ENCODE assay signal across 7 cellular contexts in the genomic region with DNA sequence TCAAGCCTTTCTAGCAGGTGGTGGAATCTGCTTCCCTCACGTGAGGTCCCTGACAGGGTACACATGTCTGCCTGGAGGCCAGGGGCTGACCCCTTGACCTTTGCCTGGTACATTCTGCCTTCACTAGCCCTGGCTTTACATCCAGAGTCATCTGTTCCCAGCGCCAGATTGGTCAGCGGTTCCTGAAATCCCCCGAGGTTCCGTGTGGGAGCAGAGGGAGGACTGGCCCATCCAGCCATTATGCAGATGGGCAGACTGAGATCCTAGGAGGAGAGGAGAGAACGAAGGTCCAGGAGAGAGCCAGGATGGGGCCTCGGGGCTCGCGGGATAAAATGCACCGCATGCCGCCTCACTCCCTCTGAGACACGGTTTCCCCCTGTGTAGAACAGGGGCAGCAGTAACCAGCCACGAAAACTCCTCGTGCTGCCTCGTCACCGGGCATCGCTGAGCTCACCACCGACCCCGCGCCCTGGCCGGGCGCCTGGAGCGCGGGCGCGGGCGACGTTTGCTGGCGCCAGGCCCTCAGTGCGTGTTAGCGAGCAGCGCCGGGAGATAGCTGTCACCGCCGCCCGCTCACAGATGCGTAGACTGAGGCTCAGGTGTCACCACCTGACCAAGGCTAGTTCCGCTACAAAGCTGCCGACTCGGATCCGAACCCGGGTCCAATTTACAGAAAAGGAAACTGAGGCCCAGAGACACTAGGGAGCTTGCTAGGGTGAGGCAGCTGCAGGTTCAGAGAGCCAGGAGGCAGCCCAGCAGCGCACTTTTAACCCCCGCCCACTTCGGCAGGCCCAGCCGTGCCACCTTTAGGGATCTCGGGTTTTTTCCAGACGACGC. TPM values are rescaled to one million over a fixed set of nuclear protein-coding genes. Genes with fewer than 3 reads are reported as not detected.
DNase-seq lines count a peak whose midpoint lies in the region; ATAC-seq, FAIRE-seq and TF ChIP-seq lines count a peak whose summit lies in the region.

No MANE protein-coding gene starts in this region.

- H3K4me1 Mint-ChIP-seq in HFFc6 (ENCODE audit: low read depth) (peaks cover 68% of the 10 kb centered on the region), nephron (peaks cover 24% of the 10 kb centered on the region)

- H3K4me2 ChIP-seq in endothelial cell of umbilical vein (ENCODE audit: insufficient read depth, low read length) = peak overlapping the region; percentile 62

- H3K27me3 Mint-ChIP-seq in HFFc6 (ENCODE audit: insufficient read depth) = peaks cover 12% of the 10 kb centered on the region
- peaks cover 28% of the 10 kb centered on the region for H3K27me3 Mint-ChIP-seq in nephron (ENCODE audit: low read depth)

- DNase-seq in HFFc6 (peak; percentile 62), Panc1 (ENCODE audit: low read depth, low spot score) (no peak), endothelial cell of umbilical vein (ENCODE audit: low read depth, low spot score) (no peak), GOT3 (lab: John Stamatoyannopoulos, UW) (no peak), NCI-H2196 treated with DMSO at 0.1 percent for 48 hours (lab: John Stamatoyannopoulos, UW; ENCODE audit: unreplicated experiment) (no peak)

- H3K9ac ChIP-seq in endothelial cell of umbilical vein (replicated peaks; ENCODE audit: extremely low read depth, insufficient read depth, low read length) = peak overlapping the region; percentile 51

- ATAC-seq in GM18505 (IDR thresholded peaks at IDR 0.05; ENCODE audit: unreplicated experiment) (peak; percentile 7), Panc1 (peak; percentile 11)

- H3K36me3 Mint-ChIP-seq in HFFc6 (ENCODE audit: low read depth) (peaks cover 27% of the 10 kb centered on the region), nephron (ENCODE audit: low read depth) (no peaks in the 10 kb centered on the region)

- POLR2A ChIA-PET in Panc1 (lab: Charles Lee) (interaction anchor here (0.6 kb wide), 1 partner anchor 30 kb away, joined by 3 read pairs; no protein-coding TSS in a partner anchor), endothelial cell of umbilical vein (lab: Charles Lee) (no interaction called here)

- H3K9me3 ChIP-seq in Panc1 (ENCODE audit: control insufficient read depth, insufficient read depth, low read depth, low read length) (no peaks in the 10 kb centered on the region), endothelial cell of umbilical vein (replicated peaks; ENCODE audit: control insufficient read depth, insufficient read depth, low read length) (no peaks in the 10 kb centered on the region)

- H3K27ac Mint-ChIP-seq in HFFc6 = peak overlapping the region; percentile 97
- no peak overlapping the region for H3K27ac Mint-ChIP-seq in nephron

- in situ Hi-C loops in Panc1 (cut with HindIII; ENCODE audit: low pct_unique_long_range_greater_than_20kb, low sequenced_read_pairs) = no loop called here

- H3K9me3 Mint-ChIP-seq in HFFc6 = no peaks in the 10 kb centered on the region
- no peaks in the 10 kb centered on the region for H3K9me3 Mint-ChIP-seq in nephron

- H3K4me3 ChIP-seq in Panc1 (ENCODE audit: low read depth in 2 of 2, low read length in 2 of 2) = peak overlapping the region; percentile 61 to 75
- H3K4me3 ChIP-seq in endothelial cell of umbilical vein (replicated peaks in 1 of 3; ENCODE audit: insufficient read depth in 1 of 3, low read depth in 1 of 3, low read length in 3 of 3) = peak overlapping the region in 2 of 3 experiments; percentile 25 to 43

- H3K27ac ChIP-seq in Panc1 (ENCODE audit: low read length) (0 out of 2 replicates have a peak overlapping the region, but pooled peaks have one; percentile 39), endothelial cell of umbilical vein (ENCODE audit: insufficient read depth, low read depth, low read length) (peak overlapping the region; percentile 49)

- H3K27me3 ChIP-seq in Panc1 (ENCODE audit: control insufficient read depth, insufficient read depth, low read length) (no peaks in the 10 kb centered on the region), endothelial cell of umbilical vein (ENCODE audit: control insufficient read depth in 2 of 2, insufficient read depth in 2 of 2, low read length in 2 of 2) (no peaks in the 10 kb centered on the region)

- peaks cover 33% of the 10 kb centered on the region for H3K79me2 ChIP-seq in endothelial cell of umbilical vein (ENCODE audit: control insufficient read depth, insufficient read depth, low read length)

- TF ChIP-seq POLR2A in GM18505 (IDR thresholded peaks at IDR 0.05; ENCODE audit: borderline replicate concordance, extremely low read depth, insufficient read depth, insufficient read length) (no peak), endothelial cell of umbilical vein (IDR thresholded peaks at IDR 0.05; ENCODE audit: low read depth, low read length) (no peak)

- dilution Hi-C loops in endothelial cell of umbilical vein (cut with MboI; ENCODE audit: extremely low pct_ligation_motif_present, low sequenced_read_pairs) = no loop called here

- CTCF ChIA-PET in Panc1 (lab: Charles Lee) (no interaction called here), endothelial cell of umbilical vein (lab: Charles Lee) (interaction anchor here (0.8 to 5.4 kb wide), 4 partner anchors 228 to 240 kb away, joined by 4 to 68 read pairs (median 8); no protein-coding TSS in a partner anchor)

- H3K36me3 ChIP-seq in Panc1 (ENCODE audit: control insufficient read depth, insufficient read depth, low read length) (peaks cover 2% of the 10 kb centered on the region; the same call in 1 of the 2 replicates), endothelial cell of umbilical vein (ENCODE audit: control insufficient read depth in 2 of 2, extremely low read depth in 1 of 2, insufficient read depth in 2 of 2, low read length in 2 of 2) (no peaks in the 10 kb centered on the region)

- peak overlapping the region; percentile 100 for H3K4me3 Mint-ChIP-seq in HFFc6
- peak overlapping the region; percentile 85 to 88 (median 86) for H3K4me3 Mint-ChIP-seq in nephron

- no peaks in the 10 kb centered on the region for H3K9me1 ChIP-seq in endothelial cell of umbilical vein (replicated peaks; ENCODE audit: control insufficient read depth, extremely low read depth, insufficient read depth, low read length)

- H3K4me1 ChIP-seq in Panc1 (ENCODE audit: control insufficient read depth, insufficient read depth, low read length) = peaks cover 29% of the 10 kb centered on the region
- H3K4me1 ChIP-seq in endothelial cell of umbilical vein (ENCODE audit: control insufficient read depth, extremely low read depth, insufficient read depth, low read length) = peaks cover 47% of the 10 kb centered on the region

- no peak for TF ChIP-seq CTCF in HFFc6 (IDR thresholded peaks at IDR 0.05)
- no peak for TF ChIP-seq CTCF in Panc1 (IDR thresholded peaks at IDR 0.05)
- no peak for TF ChIP-seq CTCF in endothelial cell of umbilical vein (IDR thresholded peaks at IDR 0.05; ENCODE audit: extremely low read depth in 1 of 2, insufficient read depth in 1 of 2, low read depth in 1 of 2, low read length in 2 of 2)
- no peak for TF ChIP-seq CTCF in nephron (IDR thresholded peaks at IDR 0.05; ENCODE audit: unreplicated experiment in 3 of 3)

- peak overlapping the region; percentile 70 for H2AFZ ChIP-seq in endothelial cell of umbilical vein (ENCODE audit: low read depth, low read length)

- no peak for FAIRE-seq in endothelial cell of umbilical vein (lab: Jason Lieb, UNC)

- intact Hi-C loops in Panc1 (cut with micrococcal nuclease; ENCODE audit: unreplicated experiment) (loop anchor here (10.0 kb wide), 1 partner anchor 159 kb away; the partner anchor contains the start of gene DHRS7B), endothelial cell of umbilical vein (cut with micrococcal nuclease) (loop anchor here (1.0 to 2.0 kb wide), 6 partner anchors 8 to 241 kb away; partner anchors contain the start of genes DHRS7B, TMEM11 and USP22)

- no peaks in the 10 kb centered on the region for H4K20me1 ChIP-seq in endothelial cell of umbilical vein (replicated peaks; ENCODE audit: control insufficient read depth, extremely low read depth, insufficient read depth, low read length)

- no TSS peak for BruUV-seq in Panc1 (replicated peaks; lab: Mats Ljungman, UMichigan)
- TSS peak; percentile 41 for BruUV-seq in endothelial cell of umbilical vein (replicated peaks; lab: Mats Ljungman, UMichigan)

TF ChIP-seq in endothelial cell of umbilical vein, 7 proteins besides CTCF, POLR2A, EP300 and RAD21 (continues in another document):
- TF ChIP-seq GATA2 (IDR thresholded peaks at IDR 0.05; ENCODE audit: insufficient read depth, insufficient read length, low read depth, low read length) = no peak
- no peak for TF ChIP-seq MAX (IDR thresholded peaks at IDR 0.05; ENCODE audit: insufficient read depth, insufficient read length)
- TF ChIP-seq JUN (IDR thresholded peaks at IDR 0.05; ENCODE audit: borderline replicate concordance, insufficient read depth, insufficient read length, low read depth) = no peak
- TF ChIP-seq POLR2AphosphoS5 (IDR thresholded peaks at IDR 0.05; ENCODE audit: insufficient read depth, low read depth, low read length) = no peak

RNA-seq across cellular contexts. Expression of gene MAP2K3, which starts 0.8 kb away (rescaled TPM):
- total RNA-seq in HFFc6 (2021; fragmentation: NEBNext Ultra II Directional; extraction: Animal tissue kit (Norgen Biotek cat#: 25700)) = 100 to 1,000 TPM; 177 to 221 (median 184) TPM
- 44.4 TPM for total RNA-seq in Panc1 (2021; ENCODE audit: unreplicated experiment)
- polyA plus RNA-seq in Panc1 (2012; ENCODE audit: insufficient read length) = 46.3 TPM
- 33.2 and 36.3 TPM in 2 replicates for total RNA-seq in endothelial cell of umbilical vein
- polyA plus RNA-seq in endothelial cell of umbilical vein = 13.5 and 15.3 TPM in 2 replicates
- 18.8 and 18.9 TPM in 2 replicates for polyA plus RNA-seq in endothelial cell of umbilical vein (2011; cell fraction: cytosol; rRNA removed)
- 17.6 and 18.2 TPM in 2 replicates for polyA plus RNA-seq in endothelial cell of umbilical vein (2011; cell fraction: nucleus; rRNA removed)
- polyA plus RNA-seq in endothelial cell of umbilical vein (2012) = 34.8 and 38.0 TPM in 2 replicates
- polyA minus RNA-seq in endothelial cell of umbilical vein = 9.7 and 9.8 TPM in 2 replicates
- polyA minus RNA-seq in endothelial cell of umbilical vein (2011; cell fraction: cytosol; rRNA and poly(A)+ RNA removed) = 15.7 TPM
- polyA minus RNA-seq in endothelial cell of umbilical vein (2011; cell fraction: nucleus; rRNA and poly(A)+ RNA removed) = 9.1 and 15.9 TPM in 2 replicates

RNA-seq across cellular contexts. Expression of gene NATD1, which starts 30.5 kb away (rescaled TPM):
- total RNA-seq in HFFc6 (2021; fragmentation: NEBNext Ultra II Directional; extraction: Animal tissue kit (Norgen Biotek cat#: 25700)) = 1 to 10 TPM; 3.7 to 7.9 (median 4.1) TPM
- 2.8 TPM for total RNA-seq in Panc1 (2021; ENCODE audit: unreplicated experiment)
- 4.0 TPM for polyA plus RNA-seq in Panc1 (2012; ENCODE audit: insufficient read length)
- 7.2 and 8.1 TPM in 2 replicates for total RNA-seq in endothelial cell of umbilical vein
- 6.9 and 7.0 TPM in 2 replicates for polyA plus RNA-seq in endothelial cell of umbilical vein
- 6.2 and 7.6 TPM in 2 replicates for polyA plus RNA-seq in endothelial cell of umbilical vein (2011; cell fraction: cytosol; rRNA removed)
- polyA plus RNA-seq in endothelial cell of umbilical vein (2011; cell fraction: nucleus; rRNA removed) = 4.6 and 5.3 TPM in 2 replicates
- polyA plus RNA-seq in endothelial cell of umbilical vein (2012) = 4.0 and 7.0 TPM in 2 replicates
- 6.2 and 6.7 TPM in 2 replicates for polyA minus RNA-seq in endothelial cell of umbilical vein
- 1.5 TPM for polyA minus RNA-seq in endothelial cell of umbilical vein (2011; cell fraction: cytosol; rRNA and poly(A)+ RNA removed)
- polyA minus RNA-seq in endothelial cell of umbilical vein (2011; cell fraction: nucleus; rRNA and poly(A)+ RNA removed) = 2.9 and 4.6 TPM in 2 replicates
